8 cellular contexts compared by ENCODE assay signal in genomic region chr1:146938242-146938902, GRCh38. TPM values are rescaled to one million over a fixed set of nuclear protein-coding genes. Genes with fewer than 3 reads are reported as not detected.
A peak's percentile ranks its signal among the peaks of the same experiment; 100 is the strongest.
DNase-seq lines count a peak whose midpoint lies in the region; ATAC-seq and TF ChIP-seq lines count a peak whose summit lies in the region.
"Not testable (repeated sequence)": the region's sequence is repeated elsewhere in the genome, so short reads cannot be mapped to it uniquely, and the experiment has no call there.

A gene with protein sequence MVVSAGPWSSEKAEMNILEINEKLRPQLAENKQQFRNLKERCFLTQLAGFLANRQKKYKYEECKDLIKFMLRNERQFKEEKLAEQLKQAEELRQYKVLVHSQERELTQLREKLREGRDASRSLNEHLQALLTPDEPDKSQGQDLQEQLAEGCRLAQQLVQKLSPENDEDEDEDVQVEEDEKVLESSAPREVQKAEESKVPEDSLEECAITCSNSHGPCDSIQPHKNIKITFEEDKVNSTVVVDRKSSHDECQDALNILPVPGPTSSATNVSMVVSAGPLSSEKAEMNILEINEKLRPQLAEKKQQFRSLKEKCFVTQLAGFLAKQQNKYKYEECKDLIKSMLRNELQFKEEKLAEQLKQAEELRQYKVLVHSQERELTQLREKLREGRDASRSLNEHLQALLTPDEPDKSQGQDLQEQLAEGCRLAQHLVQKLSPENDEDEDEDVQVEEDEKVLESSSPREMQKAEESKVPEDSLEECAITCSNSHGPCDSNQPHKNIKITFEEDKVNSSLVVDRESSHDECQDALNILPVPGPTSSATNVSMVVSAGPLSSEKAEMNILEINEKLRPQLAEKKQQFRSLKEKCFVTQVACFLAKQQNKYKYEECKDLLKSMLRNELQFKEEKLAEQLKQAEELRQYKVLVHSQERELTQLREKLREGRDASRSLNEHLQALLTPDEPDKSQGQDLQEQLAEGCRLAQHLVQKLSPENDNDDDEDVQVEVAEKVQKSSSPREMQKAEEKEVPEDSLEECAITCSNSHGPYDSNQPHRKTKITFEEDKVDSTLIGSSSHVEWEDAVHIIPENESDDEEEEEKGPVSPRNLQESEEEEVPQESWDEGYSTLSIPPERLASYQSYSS (N-terminal part only) (plus strand): TSS chr1:146938324. CDS start chr1:146960144, 21,820 bp downstream.

- CTCF ChIA-PET in BJ (lab: Yijun Ruan, JAX) = interaction anchor here (1.0 kb wide), 1 partner anchor 305 kb away, joined by 4 read pairs; no protein-coding TSS in a partner anchor

- not testable (repeated sequence) for H3K36me3 ChIP-seq in BJ (ENCODE audit: control insufficient read depth, insufficient read depth, low read length)

- H3K4me3 ChIP-seq in BJ (ENCODE audit: low read depth, low read length) = peak within 1 kb of the TSS; percentile 58

- not testable (repeated sequence) for H3K27me3 ChIP-seq in BJ (ENCODE audit: control insufficient read depth, insufficient read depth, low read length)

- peak within 1 kb of the TSS; percentile 54 for H3K27ac ChIP-seq in cingulate gyrus (ENCODE audit: low read depth, low read length)

- peak; percentile 26 for DNase-seq in BJ (ENCODE audit: low read depth)
- DNase-seq in NCI-H526 treated with DMSO at 0.1 percent for 48 hours (lab: John Stamatoyannopoulos, UW) = peak; percentile 86
- DNase-seq in activated CD4-positive, alpha-beta T cell treated with anti-CD3 and anti-CD28 coated beads for 4 hours = peak; percentile 73 to 76
- peak; percentile 95 for DNase-seq in left kidney (ENCODE audit: low read depth, low spot score)
- peak; percentile 47 to 48 for DNase-seq in stimulated activated CD4-positive, alpha-beta T cell treated with anti-CD3 and anti-CD28 coated beads, Interleukin-1b, Interleukin-23, amount 100 ng/mL, for 1 hour (ENCODE audit: low read depth in 2 of 2)

- POLR2A ChIA-PET in BJ (lab: Charles Lee) = not testable (repeated sequence)

- ATAC-seq in GM19351 (IDR thresholded peaks at IDR 0.05; ENCODE audit: unreplicated experiment) (peak; percentile 78), HG03457 (IDR thresholded peaks at IDR 0.05; ENCODE audit: unreplicated experiment) (peak; percentile 59)

- not testable (repeated sequence) for TF ChIP-seq CTCF in BJ (IDR thresholded peaks at IDR 0.05; ENCODE audit: insufficient read depth, low read depth, low read length)

RNA-seq across cellular contexts. Expression of the gene that starts here (rescaled TPM):
- polyA plus RNA-seq in BJ (2011; rRNA removed) = 5.3 and 5.5 TPM in 2 replicates
- 6.1 and 6.6 TPM in 2 replicates for polyA minus RNA-seq in BJ (2011; rRNA and poly(A)+ RNA removed)

Comparison
In these comparisons a context has a peak if more than half of its experiments do, and no peak if none do; other contexts are left out.
1. Peak in every context shown above with its lines: DNase-seq, ATAC-seq, H3K4me3 ChIP-seq and H3K27ac ChIP-seq.
2. DNase-seq: peak in every context shown above with its lines; median percentile 95 in left kidney; 86 in NCI-H526 treated with DMSO at 0.1 percent for 48 hours; 74 in activated CD4-positive, alpha-beta T cell treated with anti-CD3 and anti-CD28 coated beads for 4 hours; 48 in stimulated activated CD4-positive, alpha-beta T cell treated with anti-CD3 and anti-CD28 coated beads, Interleukin-1b, Interleukin-23, amount 100 ng/mL, for 1 hour; 26 in BJ.